In genomic region chr20:48791666-48792071, GRCh38 we compare ENCODE assay signal across 13 cellular contexts. TPM values are rescaled to one million over a fixed set of nuclear protein-coding genes. Genes with fewer than 3 reads are reported as not detected.
DNase-seq lines count a peak whose midpoint lies in the region; ATAC-seq and TF ChIP-seq lines count a peak whose summit lies in the region.
"Had no signal": no experiment of that assay in that cellular context is flagged by ENCODE, and none has a peak within 500 bp of the region (broad histone marks: within the 10 kb centered on the region; RNA-seq: fewer than 3 reads in every experiment).

No MANE protein-coding gene starts in this region.

- H3K27me3 ChIP-seq in body of pancreas (no peaks in the 10 kb centered on the region), suprapubic skin (no peaks in the 10 kb centered on the region), ovary (no peaks in the 10 kb centered on the region)
- H3K27me3 ChIP-seq: adrenal gland, tibial nerve had no signal

- no peak for TF ChIP-seq CTCF in AG09319 (IDR thresholded peaks at IDR 0.05; ENCODE audit: low read depth, low read length)
- TF ChIP-seq CTCF in body of pancreas (IDR thresholded peaks at IDR 0.05) = no peak
- TF ChIP-seq CTCF in suprapubic skin (IDR thresholded peaks at IDR 0.05) = no peak
- TF ChIP-seq CTCF in ovary (IDR thresholded peaks at IDR 0.05) = no peak

- DNase-seq in AG09319 (ENCODE audit: extremely low read depth, low read depth) = peak; percentile 37
- DNase-seq in HCEC 1CT = peak; percentile 9
- DNase-seq in body of pancreas = peak; percentile 24 to 49 (median 38)
- DNase-seq in myocyte (ENCODE audit: low read depth) = peak; percentile 66
- no peak for DNase-seq in suprapubic skin (ENCODE audit: low spot score in 2 of 2)
- DNase-seq in epidermal melanocyte (ENCODE audit: insufficient read length, low spot score) = no peak
- no peak for DNase-seq in ovary
- DNase-seq: activated CD4-positive, alpha-beta T cell treated with anti-CD3 and anti-CD28 coated beads, Interleukin-2, amount 50 U/mL, for 4 hours; Calu3; NK-92 treated with Interleukin-12 subunit alpha and Interleukin-12 subunit beta, amount 100 ng/mL, for 24 hours had no signal

- H3K36me3 ChIP-seq in body of pancreas (replicated peaks in 1 of 2; ENCODE audit: insufficient read depth in 1 of 2, low read depth in 2 of 2) (no peaks in the 10 kb centered on the region), suprapubic skin (no peaks in the 10 kb centered on the region), ovary (no peaks in the 10 kb centered on the region)
- H3K36me3 ChIP-seq: adrenal gland, tibial nerve had no signal

- H3K4me1 ChIP-seq in body of pancreas (peaks cover 29% of the 10 kb centered on the region), suprapubic skin (peaks cover 32% of the 10 kb centered on the region), ovary (ENCODE audit: insufficient read depth) (peaks cover 12% of the 10 kb centered on the region)

- H3K27ac ChIP-seq in body of pancreas (no peak overlapping the region), suprapubic skin (no peak overlapping the region), ovary (no peak overlapping the region)
- H3K27ac ChIP-seq: adrenal gland, tibial nerve had no signal

- TF ChIP-seq EP300 in suprapubic skin (IDR thresholded peaks at IDR 0.05) (no peak), ovary (IDR thresholded peaks at IDR 0.05) (no peak)

- TF ChIP-seq POLR2A in body of pancreas (IDR thresholded peaks at IDR 0.05) (no peak), suprapubic skin (IDR thresholded peaks at IDR 0.05) (no peak), ovary (IDR thresholded peaks at IDR 0.05) (no peak)

- WGBS in body of pancreas, 2 donors = 11 to 25% methylated on average over 5 to 6 of the region's 6 CpGs
- 43% methylated on average over 6 of the region's 6 CpGs for WGBS in suprapubic skin
- WGBS in ovary, 3 donors = 2 to 17% (median 4%) methylated on average over 6 of the region's 6 CpGs

- H3K4me3 ChIP-seq in body of pancreas = no peak overlapping the region
- H3K4me3 ChIP-seq in suprapubic skin = no peak overlapping the region
- no peak overlapping the region for H3K4me3 ChIP-seq in ovary
- H3K4me3 ChIP-seq: adrenal gland, tibial nerve had no signal

- H3K9me3 ChIP-seq in body of pancreas (no peaks in the 10 kb centered on the region), suprapubic skin (no peaks in the 10 kb centered on the region), ovary (no peaks in the 10 kb centered on the region)
- H3K9me3 ChIP-seq: adrenal gland, tibial nerve had no signal

- intact Hi-C loops in body of pancreas (cut with DNase I) (no loop called here), ovary (cut with DNase I) (no loop called here)

- no peak for ATAC-seq in body of pancreas
- ATAC-seq in HG03439 (IDR thresholded peaks at IDR 0.05; ENCODE audit: unreplicated experiment) = no peak

RNA-seq across cellular contexts. Expression of gene PREX1, which starts 36.1 kb away (rescaled TPM):
- 10 to 100 TPM in 1 of 2 donors, 1 to 10 TPM in 1; 9.1 to 14.5 TPM for total RNA-seq in body of pancreas
- 5.5 and 11.7 TPM in 2 replicates for total RNA-seq in myocyte
- polyA plus RNA-seq in myocyte (2012) = 0.95 TPM
- total RNA-seq in suprapubic skin = 10 to 100 TPM in 2 of 4 donors, 1 to 10 TPM in 2; 4.7 to 15.1 (median 10.2) TPM
- 10 to 100 TPM in 2 of 7 donors, 1 to 10 TPM in 5; 3.8 to 13.6 (median 5.4) TPM for total RNA-seq in ovary
- polyA plus RNA-seq in ovary = 1 to 10 TPM; 6.7 to 8.8 TPM

Comparison
In these comparisons a context has a peak if more than half of its experiments do, and no peak if none do; other contexts are left out.
1. DNase-seq: peak in AG09319 (single experiment), HCEC 1CT (single experiment), body of pancreas (4 of 4) and myocyte (single experiment); none in suprapubic skin (0 of 2), epidermal melanocyte (single experiment) and ovary (0 of 5).